Comparison of ENCODE assay signal across 1 cellular context in genomic region chr16:1069154-1069553, GRCh38.
TF ChIP-seq lines count a peak whose summit lies in the region.

No MANE protein-coding gene starts in this region.

TF ChIP-seq in HepG2, 621 proteins besides CTCF, POLR2A, EP300 and RAD21 (continued from another document):
- TF ChIP-seq REST (IDR thresholded peaks at IDR 0.05; ENCODE audit: borderline replicate concordance in 1 of 2, low read depth in 1 of 2, low read length in 2 of 2) (no peak), NFYC (CRISPR knock-in tag; IDR thresholded peaks at IDR 0.05) (0 out of 2 replicates have a peak, but pooled peaks have one; percentile 16), KDM2A (CRISPR knock-in tag; IDR thresholded peaks at IDR 0.05; ENCODE audit: borderline replicate concordance, low read depth) (0 out of 2 replicates have a peak, but pooled peaks have one; percentile 4)
